In genomic region chr1:42321731-42322130, GRCh38 we compare ENCODE assay signal across 32 cellular contexts. TPM values are rescaled to one million over a fixed set of nuclear protein-coding genes. Genes with fewer than 3 reads are reported as not detected.
DNase-seq lines count a peak whose midpoint lies in the region; ATAC-seq and TF ChIP-seq lines count a peak whose summit lies in the region.
"Had no signal": no experiment of that assay in that cellular context is flagged by ENCODE, and none has a peak within 500 bp of the region (broad histone marks: within the 10 kb centered on the region; RNA-seq: fewer than 3 reads in every experiment).

No MANE protein-coding gene starts in this region.

- H3K27me3 Mint-ChIP-seq in activated CD8-positive, alpha-beta T cell treated with anti-CD3 and anti-CD28 coated beads for 36 hours, result no peaks in the 10 kb centered on the region
- no peaks in the 10 kb centered on the region for H3K27me3 Mint-ChIP-seq in activated CD8-positive, alpha-beta T cell treated with anti-CD3 and anti-CD28 coated beads, Interleukin-2, amount 10 ng/mL, durations not matched to agents 7 days and 5 days (ENCODE audit: low read depth)
- H3K27me3 Mint-ChIP-seq in stimulated activated naive CD8-positive, alpha-beta T cell treated with anti-CD3 and anti-CD28 coated beads, Interleukin-15, Interleukin-2, amounts not matched to agents 100 ng/mL and 50 ng/mL, for 24 hours, result no peaks in the 10 kb centered on the region
- H3K27me3 Mint-ChIP-seq: activated CD4-positive, alpha-beta T cell treated with anti-CD3 and anti-CD28 coated beads, Interleukin-2, amount 10 ng/mL, durations not matched to agents 24 days and 14 days; B cell had no signal

- ATAC-seq in activated CD8-positive, alpha-beta T cell treated with anti-CD3 and anti-CD28 coated beads for 36 hours, result no peak
- no peak for ATAC-seq in activated CD8-positive, alpha-beta T cell treated with anti-CD3 and anti-CD28 coated beads, Interleukin-2, amount 10 ng/mL, durations not matched to agents 7 days and 5 days
- ATAC-seq in stimulated activated naive CD8-positive, alpha-beta T cell treated with anti-CD3 and anti-CD28 coated beads, Interleukin-15, Interleukin-2, amounts not matched to agents 100 U/mL and 50 U/mL, for 24 hours, result no peak
- no peak for ATAC-seq in stimulated activated effector memory CD8-positive, alpha-beta T cell treated with anti-CD3 and anti-CD28 coated beads, Interleukin-12 subunit alpha, Interleukin-12 subunit beta, amount 100 ng/mL, for 72 hours
- no peak for ATAC-seq in HG02938 (IDR thresholded peaks at IDR 0.05; ENCODE audit: unreplicated experiment)
- ATAC-seq: A549, left lobe of liver had no signal

- peaks cover 0 to 3% of the 10 kb centered on the region in 2 donors for H3K36me3 ChIP-seq in muscle layer of duodenum (ENCODE audit: control insufficient read depth in 1 of 2, insufficient read depth in 2 of 2, low read length in 2 of 2)
- H3K36me3 ChIP-seq: esophagus squamous epithelium, upper lobe of left lung had no signal

- POLR2A ChIA-PET in activated CD8-positive, alpha-beta T cell treated with anti-CD3 and anti-CD28 coated beads for 36 hours (lab: Charles Lee), result no interaction called here
- POLR2A ChIA-PET in activated CD8-positive, alpha-beta T cell treated with anti-CD3 and anti-CD28 coated beads, Interleukin-2, amount 10 ng/mL, durations not matched to agents 7 days and 5 days (lab: Charles Lee), result interaction anchor here (1.1 kb wide), 1 partner anchor 13 kb away, joined by 5 read pairs; the partner anchor contains the start of gene FOXJ3

- CTCF ChIA-PET in activated CD8-positive, alpha-beta T cell treated with anti-CD3 and anti-CD28 coated beads for 36 hours (lab: Charles Lee), result no interaction called here
- CTCF ChIA-PET in activated CD8-positive, alpha-beta T cell treated with anti-CD3 and anti-CD28 coated beads, Interleukin-2, amount 10 ng/mL, durations not matched to agents 7 days and 5 days (lab: Charles Lee), result no interaction called here

- peak overlapping the region; percentile 81 for H3K27ac ChIP-seq in muscle layer of duodenum (ENCODE audit: low read length)
- H3K27ac ChIP-seq: A549 had no signal

- intact Hi-C loops in activated CD8-positive, alpha-beta T cell treated with anti-CD3 and anti-CD28 coated beads for 36 hours (cut with micrococcal nuclease), result no loop called here

- DNase-seq in activated CD8-positive, alpha-beta T cell treated with anti-CD3 and anti-CD28 coated beads for 36 hours, result no peak
- DNase-seq in activated CD8-positive, alpha-beta T cell treated with anti-CD3 and anti-CD28 coated beads, Interleukin-2, amount 10 ng/mL, durations not matched to agents 7 days and 5 days, result no peak
- DNase-seq in stimulated activated naive CD8-positive, alpha-beta T cell treated with anti-CD3 and anti-CD28 coated beads, Interleukin-15, Interleukin-2, amounts not matched to agents 100 U/mL and 50 U/mL, for 24 hours, result no peak
- no peak for DNase-seq in stimulated activated effector memory CD8-positive, alpha-beta T cell treated with anti-CD3 and anti-CD28 coated beads, Interleukin-12 subunit alpha, Interleukin-12 subunit beta, amount 100 ng/mL, for 72 hours (ENCODE audit: low spot score in 2 of 2)
- DNase-seq in NCI-H1048 (lab: John Stamatoyannopoulos, UW), result no peak
- DNase-seq: activated CD4-positive, alpha-beta T cell treated with anti-CD3 and anti-CD28 coated beads, Interleukin-2, amount 10 ng/mL, durations not matched to agents 24 days and 14 days; aorta; caudate nucleus; COR-L47; esophagus squamous epithelium; foreskin melanocyte; GDM1; GOT3; hippocampal formation; mesendoderm; NCI-H1092 treated with DMSO at 0.1 percent for 48 hours; NCI-H187 treated with DMSO at 0.1 percent for 48 hours; NCI-H524 treated with DMSO at 0.1 percent for 48 hours; NK-92 treated with Interleukin-12 subunit alpha and Interleukin-12 subunit beta, amount 100 ng/mL, for 24 hours; occipital lobe; PC-3; stimulated activated CD4-positive, alpha-beta T cell treated with anti-CD3 and anti-CD28 coated beads, Interleukin-1b, Interleukin-23, amount 100 ng/mL, for 48 hours; stimulated activated CD8-positive, alpha-beta memory T cell treated with anti-CD3 and anti-CD28 coated beads, Interleukin-4, amount 100 ng/mL, for 48 hours; upper lobe of left lung had no signal

- peaks cover 80% of the 10 kb centered on the region for H3K4me1 Mint-ChIP-seq in activated CD8-positive, alpha-beta T cell treated with anti-CD3 and anti-CD28 coated beads for 36 hours (ENCODE audit: low read depth)
- H3K4me1 Mint-ChIP-seq in activated CD8-positive, alpha-beta T cell treated with anti-CD3 and anti-CD28 coated beads, Interleukin-2, amount 10 ng/mL, durations not matched to agents 7 days and 5 days (ENCODE audit: low read depth), result peaks cover 57% of the 10 kb centered on the region
- H3K4me1 Mint-ChIP-seq in stimulated activated naive CD8-positive, alpha-beta T cell treated with anti-CD3 and anti-CD28 coated beads, Interleukin-15, Interleukin-2, amounts not matched to agents 100 ng/mL and 50 ng/mL, for 24 hours (ENCODE audit: low read depth), result peaks cover 92% of the 10 kb centered on the region
- peaks cover 81% of the 10 kb centered on the region for H3K4me1 Mint-ChIP-seq in stimulated activated effector memory CD8-positive, alpha-beta T cell treated with anti-CD3 and anti-CD28 coated beads, Interleukin-12 subunit alpha, Interleukin-12 subunit beta, amount 100 ng/mL, for 72 hours

- no peak for TF ChIP-seq CTCF in activated CD8-positive, alpha-beta T cell treated with anti-CD3 and anti-CD28 coated beads for 36 hours (IDR thresholded peaks at IDR 0.05)

- H3K9me3 ChIP-seq in muscle layer of duodenum (ENCODE audit: control insufficient read depth in 1 of 2, low read length in 2 of 2), result no peaks in the 10 kb centered on the region
- H3K9me3 ChIP-seq: A549, esophagus squamous epithelium, upper lobe of left lung had no signal

- peaks cover 18 to 45% of the 10 kb centered on the region in 2 donors for H3K4me1 ChIP-seq in muscle layer of duodenum (ENCODE audit: control insufficient read depth in 1 of 2, insufficient read depth in 2 of 2, low read length in 2 of 2)

- H3K9me3 Mint-ChIP-seq in activated CD8-positive, alpha-beta T cell treated with anti-CD3 and anti-CD28 coated beads for 36 hours, result no peaks in the 10 kb centered on the region
- H3K9me3 Mint-ChIP-seq in activated CD8-positive, alpha-beta T cell treated with anti-CD3 and anti-CD28 coated beads, Interleukin-2, amount 10 ng/mL, durations not matched to agents 7 days and 5 days (ENCODE audit: insufficient read depth), result no peaks in the 10 kb centered on the region
- no peaks in the 10 kb centered on the region for H3K9me3 Mint-ChIP-seq in stimulated activated naive CD8-positive, alpha-beta T cell treated with anti-CD3 and anti-CD28 coated beads, Interleukin-15, Interleukin-2, amounts not matched to agents 100 ng/mL and 50 ng/mL, for 24 hours
- H3K9me3 Mint-ChIP-seq in stimulated activated effector memory CD8-positive, alpha-beta T cell treated with anti-CD3 and anti-CD28 coated beads, Interleukin-12 subunit alpha, Interleukin-12 subunit beta, amount 100 ng/mL, for 72 hours, result no peaks in the 10 kb centered on the region
- H3K9me3 Mint-ChIP-seq: activated CD4-positive, alpha-beta T cell treated with anti-CD3 and anti-CD28 coated beads, Interleukin-2, amount 10 ng/mL, durations not matched to agents 24 days and 14 days had no signal

- no peak overlapping the region for H3K4me3 ChIP-seq in muscle layer of duodenum (ENCODE audit: low read depth in 1 of 2, low read length in 2 of 2)
- H3K4me3 ChIP-seq: A549, esophagus squamous epithelium, smooth muscle cell, upper lobe of left lung had no signal

- H3K27me3 ChIP-seq in muscle layer of duodenum (ENCODE audit: low read depth, low read length), result no peaks in the 10 kb centered on the region
- H3K27me3 ChIP-seq: esophagus squamous epithelium, upper lobe of left lung had no signal

- H3K27ac Mint-ChIP-seq in activated CD8-positive, alpha-beta T cell treated with anti-CD3 and anti-CD28 coated beads for 36 hours, result peak overlapping the region; percentile 87
- H3K27ac Mint-ChIP-seq in activated CD8-positive, alpha-beta T cell treated with anti-CD3 and anti-CD28 coated beads, Interleukin-2, amount 10 ng/mL, durations not matched to agents 7 days and 5 days, result no peak overlapping the region
- peak overlapping the region; percentile 75 for H3K27ac Mint-ChIP-seq in stimulated activated naive CD8-positive, alpha-beta T cell treated with anti-CD3 and anti-CD28 coated beads, Interleukin-15, Interleukin-2, amounts not matched to agents 100 ng/mL and 50 ng/mL, for 24 hours
- peak overlapping the region; percentile 96 for H3K27ac Mint-ChIP-seq in stimulated activated effector memory CD8-positive, alpha-beta T cell treated with anti-CD3 and anti-CD28 coated beads, Interleukin-12 subunit alpha, Interleukin-12 subunit beta, amount 100 ng/mL, for 72 hours
- H3K27ac Mint-ChIP-seq: activated CD4-positive, alpha-beta T cell treated with anti-CD3 and anti-CD28 coated beads, Interleukin-2, amount 10 ng/mL, durations not matched to agents 24 days and 14 days; B cell had no signal

- H3K36me3 Mint-ChIP-seq in activated CD8-positive, alpha-beta T cell treated with anti-CD3 and anti-CD28 coated beads for 36 hours (ENCODE audit: low read depth), result peaks cover 17% of the 10 kb centered on the region
- H3K36me3 Mint-ChIP-seq in activated CD8-positive, alpha-beta T cell treated with anti-CD3 and anti-CD28 coated beads, Interleukin-2, amount 10 ng/mL, durations not matched to agents 7 days and 5 days (ENCODE audit: low read depth), result peaks cover 14% of the 10 kb centered on the region
- peaks cover 30% of the 10 kb centered on the region for H3K36me3 Mint-ChIP-seq in stimulated activated naive CD8-positive, alpha-beta T cell treated with anti-CD3 and anti-CD28 coated beads, Interleukin-15, Interleukin-2, amounts not matched to agents 100 ng/mL and 50 ng/mL, for 24 hours (ENCODE audit: low read depth)
- peaks cover 11% of the 10 kb centered on the region for H3K36me3 Mint-ChIP-seq in stimulated activated effector memory CD8-positive, alpha-beta T cell treated with anti-CD3 and anti-CD28 coated beads, Interleukin-12 subunit alpha, Interleukin-12 subunit beta, amount 100 ng/mL, for 72 hours

- no peak overlapping the region for H3K4me3 Mint-ChIP-seq in activated CD8-positive, alpha-beta T cell treated with anti-CD3 and anti-CD28 coated beads for 36 hours
- H3K4me3 Mint-ChIP-seq in activated CD8-positive, alpha-beta T cell treated with anti-CD3 and anti-CD28 coated beads, Interleukin-2, amount 10 ng/mL, durations not matched to agents 7 days and 5 days, result no peak overlapping the region
- H3K4me3 Mint-ChIP-seq in stimulated activated naive CD8-positive, alpha-beta T cell treated with anti-CD3 and anti-CD28 coated beads, Interleukin-15, Interleukin-2, amounts not matched to agents 100 ng/mL and 50 ng/mL, for 24 hours, result no peak overlapping the region
- H3K4me3 Mint-ChIP-seq in stimulated activated effector memory CD8-positive, alpha-beta T cell treated with anti-CD3 and anti-CD28 coated beads, Interleukin-12 subunit alpha, Interleukin-12 subunit beta, amount 100 ng/mL, for 72 hours, result no peak overlapping the region
- H3K4me3 Mint-ChIP-seq: activated CD4-positive, alpha-beta T cell treated with anti-CD3 and anti-CD28 coated beads, Interleukin-2, amount 10 ng/mL, durations not matched to agents 24 days and 14 days; B cell had no signal

RNA-seq across cellular contexts. Expression of gene FOXJ3, which starts 13.3 kb away (rescaled TPM):
- 10 to 100 TPM; 43.1 to 44.0 TPM for total RNA-seq in activated CD8-positive, alpha-beta T cell treated with anti-CD3 and anti-CD28 coated beads for 36 hours
- total RNA-seq in activated CD8-positive, alpha-beta T cell treated with anti-CD3 and anti-CD28 coated beads, Interleukin-2, amount 10 ng/mL, durations not matched to agents 7 days and 5 days, result 10 to 100 TPM; 41.5 to 44.5 TPM

RNA-seq across cellular contexts. Expression of gene RIMKLA, which starts 58.9 kb away (rescaled TPM):
- total RNA-seq in activated CD8-positive, alpha-beta T cell treated with anti-CD3 and anti-CD28 coated beads for 36 hours, result 10 to 100 TPM in 1 of 2 experiments, 1 to 10 TPM in 1; 9.8 to 10.3 TPM
- total RNA-seq in activated CD8-positive, alpha-beta T cell treated with anti-CD3 and anti-CD28 coated beads, Interleukin-2, amount 10 ng/mL, durations not matched to agents 7 days and 5 days, result 1 to 10 TPM; 2.5 TPM
- total RNA-seq: B cell, myocyte had no signal
